ENCODE assay signal across 1 cellular context in genomic region chr6:43949451-43950110, GRCh38.
TF ChIP-seq lines count a peak whose summit lies in the region.

No MANE protein-coding gene starts in this region.

TF ChIP-seq in IMR-90, 13 proteins besides CTCF, POLR2A, EP300 and RAD21 (continued from another document):
- TF ChIP-seq BHLHE40 (IDR thresholded peaks at IDR 0.05; ENCODE audit: low read depth, low read length) (no peak), SMC3 (IDR thresholded peaks at IDR 0.05; ENCODE audit: low read depth, low read length) (no peak), CHD1 (IDR thresholded peaks at IDR 0.05; ENCODE audit: low read depth, low read length) (no peak), NFE2L2 (IDR thresholded peaks at IDR 0.05; ENCODE audit: low read depth, low read length) (no peak), MXI1 (IDR thresholded peaks at IDR 0.05; ENCODE audit: borderline replicate concordance, low read depth, low read length) (no peak), RFX5 (IDR thresholded peaks at IDR 0.05; ENCODE audit: low read depth, low read length) (no peak)
